Comparison of ENCODE assay signal across 8 cellular contexts in the genomic region with DNA sequence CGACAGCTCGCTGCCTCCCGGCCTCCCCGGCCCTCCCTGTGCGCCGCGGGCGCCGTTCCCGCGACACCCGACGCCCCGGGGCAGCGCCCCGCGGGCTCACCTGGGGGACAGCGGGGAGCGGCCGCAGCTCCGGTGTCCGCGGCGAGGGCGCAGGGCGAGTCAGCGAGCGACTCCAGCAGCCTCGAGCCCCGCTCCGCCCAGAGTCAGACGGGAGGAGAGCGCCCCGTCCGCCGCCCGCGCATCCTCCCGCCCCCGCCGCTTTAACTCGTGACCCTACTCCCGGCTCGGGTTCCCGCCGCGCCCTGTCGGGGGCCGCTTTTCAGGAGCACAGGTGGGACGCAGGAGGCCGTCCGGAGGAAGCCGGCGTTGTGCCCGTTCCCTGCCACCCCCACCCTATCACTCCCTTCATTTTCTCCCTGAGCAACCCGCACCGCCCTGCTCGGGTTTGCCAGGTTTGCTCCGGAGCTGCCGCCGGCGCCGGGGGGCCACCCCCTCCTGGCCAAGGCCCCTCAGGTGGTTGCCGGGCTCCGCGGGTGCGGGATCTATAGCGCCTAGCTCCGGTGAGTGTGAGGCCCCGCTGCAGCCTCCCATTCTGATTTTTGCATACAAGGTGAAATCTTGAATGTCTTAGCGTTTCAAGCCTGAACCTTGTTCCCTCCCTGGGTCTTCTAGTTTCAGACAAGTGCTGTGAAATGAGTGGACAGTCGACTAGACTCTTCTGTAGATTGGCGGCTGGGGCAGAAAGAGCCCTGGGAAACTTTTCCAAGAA. TPM values are rescaled to one million over a fixed set of nuclear protein-coding genes. Genes with fewer than 3 reads are reported as not detected.
A peak's percentile ranks its signal among the peaks of the same experiment; 100 is the strongest.
DNase-seq lines count a peak whose midpoint lies in the region; ATAC-seq and TF ChIP-seq lines count a peak whose summit lies in the region.

Gene MCOLN3, minus strand, starts transcription at position 205 of the 769 bp plus-strand sequence. CDS start 3,140 bp downstream, outside the sequence.

- TF ChIP-seq CTCF in SK-N-SH (IDR thresholded peaks at IDR 0.05) (no peak), body of pancreas (IDR thresholded peaks at IDR 0.05) (no peak)

- 0 out of 2 replicates have a peak within 1 kb of the TSS, but pooled peaks have one; percentile 23 for H3K4me2 ChIP-seq in SK-N-SH

- H4K20me1 ChIP-seq in SK-N-SH (ENCODE audit: insufficient read depth): no peaks in the 10 kb centered on the region

- no peak within 1 kb of the TSS for H2AFZ ChIP-seq in SK-N-SH (ENCODE audit: low read depth)

- under 1% methylated on average over 14 of the region's 73 CpGs for whole genome bisulfite sequencing in SK-N-SH (ENCODE audit: low lambda C conversion rate)
- WGBS in body of pancreas, 2 donors: 1 to 2% methylated on average over 18 to 70 of the region's 73 CpGs

- H3K79me2 ChIP-seq in SK-N-SH (ENCODE audit: insufficient read depth): no peaks in the 10 kb centered on the region

- H3K27me3 ChIP-seq in SK-N-SH (ENCODE audit: insufficient read depth) (peaks cover 67% of the 10 kb centered on the region), body of pancreas (no peaks in the 10 kb centered on the region)

- H3K9me2 ChIP-seq in SK-N-SH: no peaks in the 10 kb centered on the region

- CTCF ChIA-PET in SK-N-SH (lab: Yijun Ruan, JAX): interaction anchor here (1.9 kb wide), 1 partner anchor 104 kb away, joined by 4 read pairs; no protein-coding TSS in a partner anchor

- ATAC-seq in GM19463 (IDR thresholded peaks at IDR 0.05; ENCODE audit: unreplicated experiment) (peak; percentile 66), HG03457 (IDR thresholded peaks at IDR 0.05; ENCODE audit: unreplicated experiment) (peak; percentile 52), body of pancreas (peak; percentile 78), left colon (peak; percentile 80)

- peak; percentile 75 for DNase-seq in D341Med (ENCODE audit: low spot score)
- peak; percentile 59 for DNase-seq in SK-N-SH
- DNase-seq in body of pancreas: peak; percentile 63 to 73 (median 66)
- peak; percentile 33 to 66 for DNase-seq in left colon
- DNase-seq in stimulated activated CD4-positive, alpha-beta T cell treated with anti-CD3 and anti-CD28 coated beads, TNF-alpha, amount 100 ng/mL, for 48 hours (ENCODE audit: low read depth in 3 of 3): peak in 2 of 3 donors; percentile 3 to 20
- DNase-seq in dermis blood vessel endothelial cell: no peak

- H3K9me3 ChIP-seq in SK-N-SH: no peaks in the 10 kb centered on the region
- no peaks in the 10 kb centered on the region for H3K9me3 ChIP-seq in body of pancreas

- no peaks in the 10 kb centered on the region for H3F3A ChIP-seq in SK-N-SH (replicated peaks; ENCODE audit: insufficient read depth)

- intact Hi-C loops in body of pancreas (cut with DNase I) (no loop called here), left colon (cut with DNase I, micrococcal nuclease) (no loop called here)

- POLR2A ChIA-PET in SK-N-SH (lab: Yijun Ruan, JAX): no interaction called here

- H3K4me1 ChIP-seq in SK-N-SH (ENCODE audit: control insufficient read depth in 1 of 2, insufficient read depth in 2 of 2, low read depth in 1 of 2, low read length in 1 of 2): no peaks in the 10 kb centered on the region; a peak in 1 of 4 replicates
- peaks cover 16% of the 10 kb centered on the region for H3K4me1 ChIP-seq in body of pancreas

- H3K27ac ChIP-seq in SK-N-SH (ENCODE audit: low read depth in 2 of 2, low read length in 1 of 2) (no peak within 1 kb of the TSS), body of pancreas (peak within 1 kb of the TSS; percentile 49 to 80 (median 61))

- no peak for TF ChIP-seq RAD21 in SK-N-SH (IDR thresholded peaks at IDR 0.05; ENCODE audit: low read length)

- H3K36me3 ChIP-seq in SK-N-SH (replicated peaks in 1 of 2; ENCODE audit: control insufficient read depth in 1 of 2, insufficient read depth in 2 of 2, low read length in 1 of 2): no peaks in the 10 kb centered on the region
- H3K36me3 ChIP-seq in body of pancreas (replicated peaks in 1 of 2; ENCODE audit: insufficient read depth in 1 of 2, low read depth in 2 of 2): no peaks in the 10 kb centered on the region

- peak; percentile 37 to 53 (median 52) for TF ChIP-seq POLR2A in body of pancreas (IDR thresholded peaks at IDR 0.05)

- H3K4me3 ChIP-seq in SK-N-SH (ENCODE audit: low read depth in 2 of 2, low read length in 1 of 2): no peak within 1 kb of the TSS
- peak within 1 kb of the TSS; percentile 49 to 58 for H3K4me3 ChIP-seq in body of pancreas

- H3K9ac ChIP-seq in SK-N-SH: no peak within 1 kb of the TSS

- TF ChIP-seq EP300 in SK-N-SH (IDR thresholded peaks at IDR 0.05; ENCODE audit: borderline replicate concordance in 1 of 2, low read depth in 1 of 2, low read length in 1 of 2): no peak

TF ChIP-seq in SK-N-SH, 30 proteins besides CTCF, POLR2A, EP300 and RAD21:
- TF ChIP-seq EZH2phosphoT487 (IDR thresholded peaks at IDR 0.05; ENCODE audit: borderline replicate concordance, low read depth) (peak; percentile 76; the same call in 1 of the 2 replicates), SIN3A (IDR thresholded peaks at IDR 0.05; ENCODE audit: borderline replicate concordance, low read depth, low read length) (no peak), GATA2 (CRISPR knock-in tag; IDR thresholded peaks at IDR 0.05) (no peak), RFX5 (IDR thresholded peaks at IDR 0.05; ENCODE audit: low read length) (no peak)

RNA-seq across cellular contexts. Expression of gene MCOLN3, which starts in this region (rescaled TPM):
- not detected in 2 replicates for polyA plus RNA-seq in SK-N-SH (2012; rRNA removed)
- not detected in 2 replicates for polyA plus RNA-seq in SK-N-SH (2012; cell fraction: cytosol; rRNA removed)
- polyA plus RNA-seq in SK-N-SH (2012; cell fraction: nucleus; rRNA removed): not detected in 2 replicates
- total RNA-seq in body of pancreas (10 to 100 TPM; 15.8 to 17.5 TPM), left colon (1 to 10 TPM; 1.1 to 4.0 TPM), dermis blood vessel endothelial cell (not detected in 2 replicates)

Comparison
In these comparisons a context has a peak if more than half of its experiments do, and no peak if none do; other contexts are left out.
1. Peak in DNase-seq and H3K4me2 ChIP-seq in SK-N-SH; RNA of the gene not detected or under 1 TPM.
2. H3K27ac ChIP-seq: peak in body of pancreas (4 of 4); none in SK-N-SH (0 of 2).
3. H3K4me3 ChIP-seq: peak in body of pancreas (2 of 2); none in SK-N-SH (0 of 2).
4. Peak in every context shown above with its lines, with median percentiles within 50 percentile points of each other: ATAC-seq.